In the genomic region with DNA sequence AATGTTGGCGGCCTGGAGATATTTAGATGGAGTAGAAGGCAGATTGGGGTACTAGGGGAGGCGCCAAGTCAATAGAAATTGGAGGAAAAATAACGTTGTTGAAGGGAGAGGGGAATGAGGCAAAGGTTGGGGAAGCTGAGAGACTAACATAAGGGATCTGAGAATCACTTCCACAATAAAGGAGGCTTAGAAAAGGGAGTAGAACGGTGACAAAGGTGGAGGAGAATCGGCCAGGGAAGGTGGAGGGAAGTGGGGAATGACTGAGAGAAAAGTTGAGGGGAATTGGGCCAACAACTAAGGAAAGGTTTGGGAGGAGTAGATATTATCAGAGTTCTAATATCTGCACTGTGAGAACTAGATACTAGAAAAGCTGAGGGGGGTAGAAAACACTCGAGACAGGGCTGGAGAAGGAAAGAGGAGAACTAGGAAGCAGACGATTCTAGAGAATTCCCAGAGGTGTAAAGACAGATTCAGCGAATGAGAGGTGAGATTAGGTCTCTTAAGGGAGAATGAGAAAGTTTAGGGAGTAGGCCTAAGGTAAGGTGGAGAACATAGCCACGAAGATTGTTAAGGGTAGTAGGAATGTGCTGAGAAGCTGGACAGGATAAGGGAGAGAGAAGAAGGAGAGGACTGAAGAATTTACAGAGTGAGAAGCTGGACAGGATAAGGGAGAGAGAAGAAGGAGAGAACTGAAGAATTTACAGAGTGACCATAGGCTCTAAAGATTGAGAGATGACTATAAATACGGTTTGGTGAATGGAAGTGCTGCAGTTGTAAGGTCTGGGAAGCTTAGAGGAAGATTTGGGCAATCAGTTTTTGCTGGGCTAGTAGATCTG, we compare ENCODE assay signal across 8 cellular contexts. TPM values are rescaled to one million over a fixed set of nuclear protein-coding genes. Genes with fewer than 3 reads are reported as not detected.
A peak's percentile ranks its signal among the peaks of the same experiment; 100 is the strongest.
DNase-seq lines count a peak whose midpoint lies in the region; ATAC-seq lines count a peak whose summit lies in the region.

No MANE protein-coding gene starts in this region.

- H3K9ac ChIP-seq in subcutaneous abdominal adipose tissue (ENCODE audit: low read length in 5 of 5) = peak overlapping the region; percentile 70 to 94 (median 75)

- peak; percentile 10 for DNase-seq in H7
- peak; percentile 16 for DNase-seq in SW480 (ENCODE audit: low spot score)
- DNase-seq in stimulated activated CD4-positive, alpha-beta T cell treated with anti-CD3 and anti-CD28 coated beads, Interleukin-2, amount 100 ng/mL, for 48 hours = no peak

- no peaks in the 10 kb centered on the region for H3K27me3 ChIP-seq in H7 (ENCODE audit: control insufficient read depth, insufficient read depth, low read length)
- H3K27me3 ChIP-seq in subcutaneous abdominal adipose tissue (ENCODE audit: control insufficient read depth in 5 of 5, insufficient read depth in 4 of 5, low read length in 5 of 5) = no peaks in the 10 kb centered on the region

- H3K36me3 ChIP-seq in H7 (replicated peaks; ENCODE audit: control insufficient read depth, insufficient read depth, low read length) (0 out of 2 replicates have a peak, but pooled peaks cover 1% of the 10 kb centered on the region), subcutaneous abdominal adipose tissue (ENCODE audit: control insufficient read depth in 5 of 5, insufficient read depth in 5 of 5, low read length in 5 of 5) (peaks cover 2 to 15% (median 9%) of the 10 kb centered on the region in 5 donors)

- ATAC-seq in GM21447 (IDR thresholded peaks at IDR 0.05; ENCODE audit: unreplicated experiment) = no peak
- no peak for ATAC-seq in GM21367 (IDR thresholded peaks at IDR 0.05; ENCODE audit: unreplicated experiment)
- ATAC-seq in HG03135 (IDR thresholded peaks at IDR 0.05; ENCODE audit: unreplicated experiment) = no peak

- H3K27ac ChIP-seq in subcutaneous abdominal adipose tissue (ENCODE audit: low read depth, low read length) = peak overlapping the region; percentile 52

- H3K4me3 ChIP-seq in H7 (ENCODE audit: insufficient read depth, low read depth, low read length) (peak overlapping the region; percentile 81), iPS-11a (ENCODE audit: low read depth, low read length) (peak overlapping the region; percentile 81), subcutaneous abdominal adipose tissue (ENCODE audit: low read depth in 1 of 5, low read length in 5 of 5) (peak overlapping the region; percentile 79 to 93 (median 90))

- peaks cover 7 to 34% (median 28%) of the 10 kb centered on the region in 5 donors for H3K4me1 ChIP-seq in subcutaneous abdominal adipose tissue (ENCODE audit: control insufficient read depth in 5 of 5, insufficient read depth in 5 of 5, low read length in 5 of 5)

- H3K9me3 ChIP-seq in subcutaneous abdominal adipose tissue (ENCODE audit: control insufficient read depth in 5 of 5, low read length in 5 of 5) = no peaks in the 10 kb centered on the region

RNA-seq across cellular contexts. Expression of a gene that starts 0.8 kb away (rescaled TPM):
- 33.2 and 38.6 TPM in 2 replicates for total RNA-seq in H7 (2014; rRNA removed; shearing (Covaris generic))

RNA-seq across cellular contexts. Expression of a gene that starts 1.0 kb away (rescaled TPM):
- 8.0 and 14.4 TPM in 2 replicates for total RNA-seq in H7 (2014; rRNA removed; shearing (Covaris generic))

Comparison
In these comparisons a context has a peak if more than half of its experiments do, and no peak if none do; other contexts are left out.
1. DNase-seq: peak in H7 (single experiment) and SW480 (single experiment); none in stimulated activated CD4-positive, alpha-beta T cell treated with anti-CD3 and anti-CD28 coated beads, Interleukin-2, amount 100 ng/mL, for 48 hours (0 of 2).
2. Peak in every context shown above with its lines, with median percentiles within 50 percentile points of each other: H3K4me3 ChIP-seq.